ENCODE assay signal across 1 cellular context in genomic region chr19:42594617-42595489, GRCh38.
TF ChIP-seq lines count a peak whose summit lies in the region.

Gene CEACAM8, minus strand, starts transcription at chr19:42594924. Its CDS starts 96 bp downstream, at chr19:42594828.

TF ChIP-seq in GM23338, 12 proteins besides CTCF, POLR2A, EP300 and RAD21:
- TF ChIP-seq REST (IDR thresholded peaks at IDR 0.05; ENCODE audit: unreplicated experiment) (no peak), POLR2AphosphoS5 (IDR thresholded peaks at IDR 0.05; ENCODE audit: low read depth) (no peak), EZH2phosphoT487 (IDR thresholded peaks at IDR 0.05; ENCODE audit: unreplicated experiment) (no peak), STAT1 (IDR thresholded peaks at IDR 0.05; ENCODE audit: unreplicated experiment) (no peak), NANOG (IDR thresholded peaks at IDR 0.05; ENCODE audit: borderline replicate concordance) (no peak), ZNF114 (CRISPR knock-in tag; IDR thresholded peaks at IDR 0.05) (no peak), EZH2 (IDR thresholded peaks at IDR 0.05; ENCODE audit: low read depth, unreplicated experiment) (no peak), JUNB (IDR thresholded peaks at IDR 0.05; ENCODE audit: unreplicated experiment) (no peak), ETS1 (IDR thresholded peaks at IDR 0.05) (no peak), CREB1 (CRISPR knock-in tag; IDR thresholded peaks at IDR 0.05; ENCODE audit: low read depth) (no peak), ZNF462 (CRISPR knock-in tag; IDR thresholded peaks at IDR 0.05) (no peak), ZNF331 (CRISPR knock-in tag; IDR thresholded peaks at IDR 0.05; ENCODE audit: low read depth) (no peak)
